In the genomic region with DNA sequence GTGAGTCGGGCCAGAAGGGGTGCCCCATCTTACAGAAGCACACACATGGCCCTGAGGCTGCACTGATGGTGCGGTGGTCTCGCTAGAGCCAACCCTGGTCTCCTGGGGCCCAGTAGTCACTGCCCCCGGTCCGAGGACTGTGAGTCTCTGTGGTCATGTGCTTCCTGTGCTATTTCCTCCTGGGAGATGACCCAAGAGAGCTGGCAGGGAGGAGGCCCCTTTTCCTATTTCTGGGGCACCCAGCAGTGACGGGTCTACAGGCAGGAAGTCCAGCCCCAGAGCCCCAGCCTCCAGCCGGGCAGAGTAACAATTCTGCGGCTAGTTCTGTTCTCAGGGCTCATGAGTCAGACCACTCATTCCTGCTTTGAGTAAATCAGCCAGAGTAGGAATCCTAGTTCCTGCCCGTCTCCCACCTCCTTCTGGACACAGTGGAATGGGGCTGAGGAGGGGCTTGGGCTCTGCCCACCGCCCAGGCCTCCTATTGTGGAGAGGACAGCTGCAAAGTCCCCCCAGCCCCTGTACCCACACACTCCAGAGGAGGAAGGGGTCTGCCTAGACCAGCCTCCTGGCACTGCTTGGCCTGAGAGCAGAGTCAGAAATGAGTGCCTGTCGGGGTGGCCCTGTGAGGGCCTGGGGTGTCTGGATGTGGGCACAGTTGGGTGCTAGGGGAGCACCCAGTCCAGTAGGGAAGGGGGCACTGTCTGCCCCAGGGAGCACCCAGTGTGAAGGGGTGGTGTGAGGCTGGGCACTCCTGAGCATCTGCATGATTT, we compare ENCODE assay signal across 8 cellular contexts.
DNase-seq lines count a peak whose midpoint lies in the region; ATAC-seq and TF ChIP-seq lines count a peak whose summit lies in the region.

No MANE protein-coding gene starts in this region.

- no peaks in the 10 kb centered on the region for H3K27me3 Mint-ChIP-seq in CD8-positive, alpha-beta memory T cell
- H3K27me3 Mint-ChIP-seq in activated T-helper 2 cell treated with anti-CD3 and anti-CD28 coated beads, Interferon-gamma antibody, Interleukin-2, Interleukin-4, amounts not matched to agents 10 μg/mL and 5 μg/mL and 100 μg/mL, durations not matched to agents 14 hours and 24 hours and 36 hours (ENCODE audit: low read depth) = no peaks in the 10 kb centered on the region
- no peaks in the 10 kb centered on the region for H3K27me3 Mint-ChIP-seq in Calu3 (ENCODE audit: unreplicated experiment)

- peak; percentile 70 for ATAC-seq in HG03565 (IDR thresholded peaks at IDR 0.05; ENCODE audit: unreplicated experiment)

- H3K27ac Mint-ChIP-seq in CD8-positive, alpha-beta memory T cell = peak overlapping the region; percentile 73 to 96 (median 85)
- H3K27ac Mint-ChIP-seq in activated T-helper 2 cell treated with anti-CD3 and anti-CD28 coated beads, Interferon-gamma antibody, Interleukin-2, Interleukin-4, amounts not matched to agents 10 μg/mL and 5 μg/mL and 100 μg/mL, durations not matched to agents 14 hours and 24 hours and 36 hours = peak overlapping the region; percentile 62
- H3K27ac Mint-ChIP-seq in Calu3 (ENCODE audit: unreplicated experiment) = no peak overlapping the region

- no peaks in the 10 kb centered on the region for H3K9me3 ChIP-seq in CD8-positive, alpha-beta memory T cell (ENCODE audit: low read length)
- H3K9me3 ChIP-seq in cardiac muscle cell (ENCODE audit: low read depth) (no peaks in the 10 kb centered on the region), sigmoid colon (no peaks in the 10 kb centered on the region)

- H3K9me3 Mint-ChIP-seq in CD8-positive, alpha-beta memory T cell = no peaks in the 10 kb centered on the region
- H3K9me3 Mint-ChIP-seq in activated T-helper 2 cell treated with anti-CD3 and anti-CD28 coated beads, Interferon-gamma antibody, Interleukin-2, Interleukin-4, amounts not matched to agents 10 μg/mL and 5 μg/mL and 100 μg/mL, durations not matched to agents 14 hours and 24 hours and 36 hours = no peaks in the 10 kb centered on the region
- no peaks in the 10 kb centered on the region for H3K9me3 Mint-ChIP-seq in Calu3 (ENCODE audit: low read depth, unreplicated experiment)

- POLR2A ChIA-PET in CD8-positive, alpha-beta memory T cell (lab: Charles Lee) = no interaction called here

- TF ChIP-seq CTCF in GM20000 (IDR thresholded peaks at IDR 0.05; ENCODE audit: extremely low read depth, missing control alignments) (no peak), cardiac muscle cell (IDR thresholded peaks at IDR 0.05; ENCODE audit: low read depth, low read length) (no peak), sigmoid colon (IDR thresholded peaks at IDR 0.05) (no peak), Calu3 (IDR thresholded peaks at IDR 0.05; ENCODE audit: unreplicated experiment) (no peak)

- WGBS in sigmoid colon, 2 donors = 51 to 73% methylated on average over 11 of the region's 11 CpGs

- H3K4me3 Mint-ChIP-seq in CD8-positive, alpha-beta memory T cell = peak overlapping the region in 2 of 7 donors; percentile 38 to 46
- H3K4me3 Mint-ChIP-seq in activated T-helper 2 cell treated with anti-CD3 and anti-CD28 coated beads, Interferon-gamma antibody, Interleukin-2, Interleukin-4, amounts not matched to agents 10 μg/mL and 5 μg/mL and 100 μg/mL, durations not matched to agents 14 hours and 24 hours and 36 hours (ENCODE audit: low read depth) = no peak overlapping the region
- H3K4me3 Mint-ChIP-seq in Calu3 (ENCODE audit: low read depth, unreplicated experiment) = no peak overlapping the region

- no TSS peak for BruUV-seq in Calu3 (replicated peaks; lab: Mats Ljungman, UMichigan)

- no peak for TF ChIP-seq POLR2A in sigmoid colon (IDR thresholded peaks at IDR 0.05)

- H3K27ac ChIP-seq in CD8-positive, alpha-beta memory T cell (ENCODE audit: low read depth, low read length) = no peak overlapping the region
- H3K27ac ChIP-seq in cardiac muscle cell = peak overlapping the region; percentile 9
- H3K27ac ChIP-seq in sigmoid colon = peak overlapping the region; percentile 60 to 96 (median 90)

- DNase-seq in CD8-positive, alpha-beta memory T cell = no peak
- DNase-seq in GM20000 (ENCODE audit: low spot score) (peak; percentile 77), cardiac muscle cell (ENCODE audit: low read depth in 1 of 2, low spot score in 1 of 2) (peak in 1 of 2 donors; percentile 87), sigmoid colon (peak; percentile 90), SK-N-DZ (ENCODE audit: low spot score) (no peak), Calu3 (no peak)
- DNase-seq in activated T-helper 2 cell treated with anti-CD3 and anti-CD28 coated beads, Interferon-gamma antibody, Interleukin-2, Interleukin-4, amounts not matched to agents 10 μg/mL and 5 μg/mL and 100 μg/mL, durations not matched to agents 14 hours and 24 hours and 36 hours (ENCODE audit: low spot score) = no peak

- intact Hi-C loops in activated T-helper 2 cell treated with anti-CD3 and anti-CD28 coated beads, Interferon-gamma antibody, Interleukin-2, Interleukin-4, amounts not matched to agents 10 μg/mL and 5 μg/mL and 100 μg/mL, durations not matched to agents 14 hours and 24 hours and 36 hours (cut with micrococcal nuclease) = loop anchor here (1.0 to 2.0 kb wide), 2 partner anchors 18 kb away; no protein-coding TSS in a partner anchor
- intact Hi-C loops in sigmoid colon (cut with DNase I) (loop anchor here (2.0 kb wide), 1 partner anchor 18 kb away; no protein-coding TSS in a partner anchor), Calu3 (cut with micrococcal nuclease; ENCODE audit: unreplicated experiment) (no loop called here)

- H3K36me3 Mint-ChIP-seq in CD8-positive, alpha-beta memory T cell = peaks cover 0 to 4% (median 2%) of the 10 kb centered on the region in 3 donors
- peaks cover 15% of the 10 kb centered on the region for H3K36me3 Mint-ChIP-seq in activated T-helper 2 cell treated with anti-CD3 and anti-CD28 coated beads, Interferon-gamma antibody, Interleukin-2, Interleukin-4, amounts not matched to agents 10 μg/mL and 5 μg/mL and 100 μg/mL, durations not matched to agents 14 hours and 24 hours and 36 hours (ENCODE audit: low read depth)
- peaks cover 15% of the 10 kb centered on the region for H3K36me3 Mint-ChIP-seq in Calu3 (ENCODE audit: insufficient read depth, unreplicated experiment)

- no peaks in the 10 kb centered on the region for H3K27me3 ChIP-seq in CD8-positive, alpha-beta memory T cell (ENCODE audit: insufficient read depth, low read length, poor library complexity, severe bottlenecking)
- H3K27me3 ChIP-seq in cardiac muscle cell (no peaks in the 10 kb centered on the region), sigmoid colon (no peaks in the 10 kb centered on the region)

- H3K4me1 ChIP-seq in CD8-positive, alpha-beta memory T cell (ENCODE audit: insufficient read depth, low read length) = peaks cover 24% of the 10 kb centered on the region
- peaks cover 34% of the 10 kb centered on the region for H3K4me1 ChIP-seq in cardiac muscle cell (ENCODE audit: low read depth)
- peaks cover 0 to 100% (median 98%) of the 10 kb centered on the region in 4 donors for H3K4me1 ChIP-seq in sigmoid colon

- no peaks in the 10 kb centered on the region for H3K36me3 ChIP-seq in CD8-positive, alpha-beta memory T cell (ENCODE audit: insufficient read depth, low read length)
- H3K36me3 ChIP-seq in cardiac muscle cell (peaks cover 7% of the 10 kb centered on the region), sigmoid colon (no peaks in the 10 kb centered on the region)

- peaks cover 34 to 69% (median 44%) of the 10 kb centered on the region in 3 donors for H3K4me1 Mint-ChIP-seq in CD8-positive, alpha-beta memory T cell
- H3K4me1 Mint-ChIP-seq in activated T-helper 2 cell treated with anti-CD3 and anti-CD28 coated beads, Interferon-gamma antibody, Interleukin-2, Interleukin-4, amounts not matched to agents 10 μg/mL and 5 μg/mL and 100 μg/mL, durations not matched to agents 14 hours and 24 hours and 36 hours (ENCODE audit: low read depth) = peaks cover 31% of the 10 kb centered on the region
- H3K4me1 Mint-ChIP-seq in Calu3 (ENCODE audit: low read depth, unreplicated experiment) = peaks cover 30% of the 10 kb centered on the region

- H3K4me3 ChIP-seq in CD8-positive, alpha-beta memory T cell (ENCODE audit: low read length) = no peak overlapping the region
- H3K4me3 ChIP-seq in cardiac muscle cell (no peak overlapping the region), sigmoid colon (no peak overlapping the region)

- TF ChIP-seq EP300 in sigmoid colon (IDR thresholded peaks at IDR 0.05) = no peak

- CTCF ChIA-PET in CD8-positive, alpha-beta memory T cell (lab: Charles Lee) = interaction anchor here (1.5 kb wide), 1 partner anchor 10 kb away, joined by 4 read pairs; no protein-coding TSS in a partner anchor
- CTCF ChIA-PET in Calu3 (lab: Charles Lee) = no interaction called here

Comparison
In these comparisons a context has a peak if more than half of its experiments do, and no peak if none do; other contexts are left out.
1. DNase-seq: peak in GM20000 (single experiment) and sigmoid colon (single experiment); none in CD8-positive, alpha-beta memory T cell (0 of 5), activated T-helper 2 cell treated with anti-CD3 and anti-CD28 coated beads, Interferon-gamma antibody, Interleukin-2, Interleukin-4, amounts not matched to agents 10 μg/mL and 5 μg/mL and 100 μg/mL, durations not matched to agents 14 hours and 24 hours and 36 hours (single experiment), SK-N-DZ (single experiment) and Calu3 (single experiment).